26 cellular contexts compared by ENCODE assay signal in genomic region chr10:47092822-47093221, GRCh38.
DNase-seq lines count a peak whose midpoint lies in the region; ATAC-seq and TF ChIP-seq lines count a peak whose summit lies in the region.
"Had no signal": no experiment of that assay in that cellular context is flagged by ENCODE, and none has a peak within 500 bp of the region (broad histone marks: within the 10 kb centered on the region; RNA-seq: fewer than 3 reads in every experiment).

No MANE protein-coding gene starts in this region.

- peak; percentile 44 for ATAC-seq in Right ventricle myocardium inferior
- ATAC-seq in GM19328 (IDR thresholded peaks at IDR 0.05; ENCODE audit: unreplicated experiment): no peak
- ATAC-seq: gastroesophageal sphincter; mucosa of descending colon; stimulated activated naive B cell treated with anti-CD40 and anti-IgM and Interleukin-4, amounts not matched to agents 10 μg/mL and 1 μg/mL and 100 μg/mL, for 72 hours had no signal

- no peaks in the 10 kb centered on the region for H3K9me3 ChIP-seq in right atrium auricular region
- H3K9me3 ChIP-seq: gastroesophageal sphincter, mucosa of descending colon, sigmoid colon, suprapubic skin had no signal

- no peaks in the 10 kb centered on the region for H3K4me1 ChIP-seq in right atrium auricular region
- H3K4me1 ChIP-seq: gastroesophageal sphincter, sigmoid colon, suprapubic skin had no signal

- TF ChIP-seq CTCF in right atrium auricular region (IDR thresholded peaks at IDR 0.05): no peak

- no peaks in the 10 kb centered on the region for H3K27me3 ChIP-seq in right atrium auricular region
- H3K27me3 ChIP-seq: gastroesophageal sphincter, sigmoid colon, suprapubic skin had no signal

- no peak overlapping the region for H3K27ac ChIP-seq in right atrium auricular region
- H3K27ac ChIP-seq: dorsolateral prefrontal cortex, gastroesophageal sphincter, HL-60, PC-9, sigmoid colon, suprapubic skin had no signal

- no peak overlapping the region for H3K4me3 ChIP-seq in right atrium auricular region
- H3K4me3 ChIP-seq: dorsolateral prefrontal cortex, gastroesophageal sphincter, mucosa of descending colon, PC-9, sigmoid colon, suprapubic skin had no signal

- intact Hi-C loops in Right ventricle myocardium inferior (cut with DNase I) (no loop called here), head of caudate nucleus (cut with DNase I) (no loop called here)

- no peak for DNase-seq in Right ventricle myocardium inferior (ENCODE audit: missing footprints)
- DNase-seq in right atrium auricular region (ENCODE audit: low spot score): no peak
- peak in 22 of 42 donors; percentile 13 to 63 (median 32) for DNase-seq in head of caudate nucleus
- DNase-seq in midbrain (lab: John Stamatoyannopoulos, UW): peak; percentile 31
- DNase-seq in AG08396 (ENCODE audit: low spot score): no peak
- DNase-seq in occipital lobe (lab: John Stamatoyannopoulos, UW): no peak
- no peak for DNase-seq in NCI-H2171 (lab: John Stamatoyannopoulos, UW)
- DNase-seq: activated B cell treated with CpG ODN at 0.5 μM for 24 hours; CD4-positive, alpha-beta memory T cell; central memory CD4-positive, alpha-beta T cell; mucosa of descending colon; MV-4-11; NCI-H1694 treated with DMSO at 0.1 percent for 48 hours; NCI-H526; nephron progenitor cell; NK-92 treated with Interleukin-12 subunit alpha and Interleukin-12 subunit beta, amount 100 ng/mL, for 24 hours; PC-9; SHP77 treated with DMSO at 0.1 percent for 48 hours; sigmoid colon; stimulated activated CD4-positive, alpha-beta T cell treated with anti-CD3 and anti-CD28 coated beads, Interleukin-4, amount 100 ng/mL, for 4 hours; stimulated activated naive B cell treated with anti-CD40 and anti-IgM and Interleukin-4, amounts not matched to agents 10 μg/mL and 1 μg/mL and 100 μg/mL, for 72 hours had no signal

- H3K36me3 ChIP-seq in right atrium auricular region: no peaks in the 10 kb centered on the region
- H3K36me3 ChIP-seq: gastroesophageal sphincter, sigmoid colon, suprapubic skin had no signal

Comparison
In these comparisons a context has a peak if more than half of its experiments do, and no peak if none do; other contexts are left out.
1. DNase-seq: peak in head of caudate nucleus (22 of 42) and midbrain (single experiment); none in Right ventricle myocardium inferior (single experiment), right atrium auricular region (single experiment), AG08396 (single experiment), occipital lobe (single experiment) and NCI-H2171 (single experiment).